In genomic region chr10:52883996-52884871, GRCh38 we compare ENCODE assay signal across 8 cellular contexts.
DNase-seq lines count a peak whose midpoint lies in the region; ATAC-seq, FAIRE-seq and TF ChIP-seq lines count a peak whose summit lies in the region.

No MANE protein-coding gene starts in this region.

- H3K9ac ChIP-seq in mesendoderm (ENCODE audit: low read length) = peak overlapping the region; percentile 6

- peak overlapping the region; percentile 85 for H2BK15ac ChIP-seq in mesendoderm (replicated peaks; ENCODE audit: low read depth)

- peak overlapping the region; percentile 94 for H3K4ac ChIP-seq in mesendoderm (ENCODE audit: low read depth, low read length)

- H2AK5ac ChIP-seq in mesendoderm (ENCODE audit: low read length) = no peak overlapping the region

- peak overlapping the region; percentile 57 for H3K56ac ChIP-seq in mesendoderm (ENCODE audit: low read length)

- no peaks in the 10 kb centered on the region for H3K36me3 Mint-ChIP-seq in endothelial cell (ENCODE audit: low read depth, unreplicated experiment)

- H3K79me1 ChIP-seq in mesendoderm (ENCODE audit: low read length) = no peaks in the 10 kb centered on the region

- H3K36me3 ChIP-seq in mesendoderm (ENCODE audit: control insufficient read depth, insufficient read depth, low read length) = no peaks in the 10 kb centered on the region

- ATAC-seq in GM21423 (IDR thresholded peaks at IDR 0.05; ENCODE audit: unreplicated experiment) (peak; percentile 94), HG03565 (IDR thresholded peaks at IDR 0.05; ENCODE audit: unreplicated experiment) (peak; percentile 98)

- H3K4me3 Mint-ChIP-seq in endothelial cell (ENCODE audit: unreplicated experiment) = no peak overlapping the region

- TF ChIP-seq CTCF in endothelial cell (IDR thresholded peaks at IDR 0.05; ENCODE audit: unreplicated experiment) = peak; percentile 70

- WGBS in mesendoderm (ENCODE audit: extremely low coverage, insufficient coverage, low lambda C conversion rate) = no CpG with 5 or more reads among the region's 33 CpGs

- H3K4me2 ChIP-seq in mesendoderm (ENCODE audit: low read length) = peak overlapping the region; percentile 1

- no peak overlapping the region for H2BK5ac ChIP-seq in mesendoderm (ENCODE audit: low read length)

- no peak overlapping the region for H3K23ac ChIP-seq in mesendoderm (ENCODE audit: low read length)

- H3K4me1 Mint-ChIP-seq in endothelial cell (ENCODE audit: unreplicated experiment) = peaks cover 13% of the 10 kb centered on the region

- no peaks in the 10 kb centered on the region for H3K9me3 Mint-ChIP-seq in endothelial cell (ENCODE audit: unreplicated experiment)

- H3K27me3 Mint-ChIP-seq in endothelial cell (ENCODE audit: unreplicated experiment) = no peaks in the 10 kb centered on the region

- FAIRE-seq in RCC 7860 (lab: Jason Lieb, UNC) = peak; percentile 87

- no peak overlapping the region for H4K5ac ChIP-seq in mesendoderm (ENCODE audit: low read length)

- H3K27me3 ChIP-seq in mesendoderm (ENCODE audit: insufficient read depth, low read length, poor library complexity) = no peaks in the 10 kb centered on the region

- peak overlapping the region; percentile 59 for H4K8ac ChIP-seq in mesendoderm (ENCODE audit: low read depth, low read length)

- H3K27ac Mint-ChIP-seq in endothelial cell (ENCODE audit: unreplicated experiment) = no peak overlapping the region

- peak overlapping the region; percentile 97 for H3K18ac ChIP-seq in mesendoderm (ENCODE audit: low read length)

- H3K79me2 ChIP-seq in mesendoderm (ENCODE audit: control insufficient read depth, insufficient read depth, low read length) = no peaks in the 10 kb centered on the region

- DNase-seq in NCI-H345 (lab: John Stamatoyannopoulos, UW) = peak; percentile 51
- DNase-seq in NCI-H345 treated with DMSO at 0.1 percent for 48 hours (lab: John Stamatoyannopoulos, UW; ENCODE audit: unreplicated experiment) = no peak
- DNase-seq in RCC 7860 (ENCODE audit: low spot score) = peak; percentile 94
- peak; percentile 54 for DNase-seq in endothelial cell (ENCODE audit: low spot score)
- DNase-seq in mesendoderm = peak; percentile 90
- DNase-seq in activated CD8-positive, alpha-beta memory T cell treated with anti-CD3 and anti-CD28 coated beads for 24 hours = no peak

- H3K27ac ChIP-seq in mesendoderm (ENCODE audit: low read depth, low read length) = peak overlapping the region; percentile 55

- H3K4me3 ChIP-seq in mesendoderm (ENCODE audit: low read length) = no peak overlapping the region

- H3K4me1 ChIP-seq in mesendoderm (ENCODE audit: control insufficient read depth, low read depth, low read length) = no peaks in the 10 kb centered on the region

- H2BK120ac ChIP-seq in mesendoderm (ENCODE audit: low read depth, low read length) = peak overlapping the region; percentile 93

Comparison
In these comparisons a context has a peak if more than half of its experiments do, and no peak if none do; other contexts are left out.
1. DNase-seq: peak in NCI-H345 (single experiment), RCC 7860 (single experiment), endothelial cell (single experiment) and mesendoderm (single experiment); none in NCI-H345 treated with DMSO at 0.1 percent for 48 hours (single experiment) and activated CD8-positive, alpha-beta memory T cell treated with anti-CD3 and anti-CD28 coated beads for 24 hours (single experiment).